In the genomic region with DNA sequence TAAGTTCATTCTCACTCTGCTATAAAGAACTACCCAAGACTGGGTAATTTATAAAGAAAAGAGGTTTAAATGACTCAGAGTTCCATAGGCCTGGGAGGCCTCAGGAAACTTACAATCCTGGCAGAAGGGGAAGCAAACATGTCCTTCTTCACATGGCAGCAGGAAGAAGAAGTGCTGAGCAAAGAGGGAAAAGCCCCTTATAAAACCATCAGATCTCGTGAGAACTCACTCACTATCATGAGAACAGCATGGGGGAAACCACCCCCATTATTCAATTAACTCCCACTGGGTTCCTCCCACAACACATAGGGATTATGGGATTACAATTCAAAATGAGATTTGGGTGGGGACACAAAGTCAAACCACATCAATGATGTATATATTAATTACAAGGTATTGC, we compare ENCODE assay signal across 4 cellular contexts. TPM values are rescaled to one million over a fixed set of nuclear protein-coding genes. Genes with fewer than 3 reads are reported as not detected.
"Had no signal": no experiment of that assay in that cellular context is flagged by ENCODE, and none has a peak within 500 bp of the region (broad histone marks: within the 10 kb centered on the region; RNA-seq: fewer than 3 reads in every experiment).

No MANE protein-coding gene starts in this region.

RNA-seq across cellular contexts. Expression of gene THBS2, which starts 45.0 kb away (rescaled TPM):
- total RNA-seq: naive thymus-derived CD8-positive, alpha-beta T cell; natural killer cell; natural killer cell treated with Interleukin-12 subunit alpha and Interleukin-12 subunit beta and Interleukin-15 and Interleukin-18, amount 100 ng/mL, for 72 hours; progenitor cell of endocrine pancreas had no signal
